In genomic region chr7:34104120-34104519, GRCh38 we compare ENCODE assay signal across 17 cellular contexts.
DNase-seq lines count a peak whose midpoint lies in the region; ATAC-seq, FAIRE-seq and TF ChIP-seq lines count a peak whose summit lies in the region.
"Had no signal": no experiment of that assay in that cellular context is flagged by ENCODE, and none has a peak within 500 bp of the region (broad histone marks: within the 10 kb centered on the region; RNA-seq: fewer than 3 reads in every experiment).

No MANE protein-coding gene starts in this region.

- H3K4me1 ChIP-seq in GM23338 (ENCODE audit: insufficient read depth) (peaks cover 12% of the 10 kb centered on the region), spleen (no peaks in the 10 kb centered on the region), small intestine (ENCODE audit: control insufficient read depth in 2 of 2, insufficient read depth in 1 of 2, low read depth in 1 of 2, low read length in 1 of 2) (no peaks in the 10 kb centered on the region)

- H3K27me3 Mint-ChIP-seq in GM23338 (ENCODE audit: insufficient read depth, low read depth, poor library complexity): peaks cover 3% of the 10 kb centered on the region
- peaks cover 5% of the 10 kb centered on the region for H3K27me3 Mint-ChIP-seq in nephron progenitor cell (ENCODE audit: low read depth, poor library complexity)
- H3K27me3 Mint-ChIP-seq: CD4-positive, CD25-positive, alpha-beta regulatory T cell had no signal

- 41 to 50% (median 45%) methylated on average over 6 of the region's 6 CpGs for WGBS in spleen, 5 donors
- 48 to 72% (median 62%) methylated on average over 6 of the region's 6 CpGs for WGBS in small intestine, 3 donors

- H4K20me1 ChIP-seq in GM23338 (replicated peaks; ENCODE audit: insufficient read depth): no peaks in the 10 kb centered on the region

- no peaks in the 10 kb centered on the region for H3K27me3 ChIP-seq in GM23338 (ENCODE audit: insufficient read depth)
- H3K27me3 ChIP-seq in spleen (replicated peaks in 1 of 7): no peaks in the 10 kb centered on the region
- H3K27me3 ChIP-seq in small intestine (ENCODE audit: control insufficient read depth in 2 of 2, insufficient read depth in 2 of 2, low read length in 2 of 2): no peaks in the 10 kb centered on the region

- intact Hi-C loops in spleen (cut with DNase I; ENCODE audit: low total_unique reads): no loop called here

- H3K36me3 ChIP-seq in GM23338 (ENCODE audit: insufficient read depth) (no peaks in the 10 kb centered on the region), spleen (no peaks in the 10 kb centered on the region), small intestine (ENCODE audit: control insufficient read depth in 2 of 2, insufficient read depth in 2 of 2, low read length in 2 of 2) (no peaks in the 10 kb centered on the region)

- no peaks in the 10 kb centered on the region for H3F3A ChIP-seq in GM23338 (replicated peaks; ENCODE audit: low read depth)

- ATAC-seq in GM23338 (no peak), GM19351 (IDR thresholded peaks at IDR 0.05; ENCODE audit: unreplicated experiment) (no peak)

- no peak for FAIRE-seq in small intestine (lab: Jason Lieb, UNC)
- FAIRE-seq: GM19239 had no signal

- peaks cover 17% of the 10 kb centered on the region for H3K4me1 Mint-ChIP-seq in GM23338
- H3K4me1 Mint-ChIP-seq in nephron progenitor cell: peaks cover 33% of the 10 kb centered on the region
- H3K4me1 Mint-ChIP-seq: CD4-positive, CD25-positive, alpha-beta regulatory T cell had no signal

- H3K27ac ChIP-seq in GM23338 (ENCODE audit: low read depth) (no peak overlapping the region), spleen (no peak overlapping the region), small intestine (ENCODE audit: low read depth in 1 of 2, low read length in 1 of 2) (no peak overlapping the region)
- H3K27ac ChIP-seq: RWPE1 had no signal

- H3K27ac Mint-ChIP-seq in GM23338: peak overlapping the region; percentile 1; the same call in 1 of the 2 replicates
- H3K27ac Mint-ChIP-seq in nephron progenitor cell: no peak overlapping the region
- H3K27ac Mint-ChIP-seq: CD4-positive, CD25-positive, alpha-beta regulatory T cell had no signal

- H3K9me3 Mint-ChIP-seq in GM23338: no peaks in the 10 kb centered on the region; the same call in 2 of the 3 replicates
- H3K9me3 Mint-ChIP-seq in nephron progenitor cell: no peaks in the 10 kb centered on the region

- TF ChIP-seq CTCF in GM23338 (conservative IDR thresholded peaks at IDR 0.05; ENCODE audit: low read depth in 2 of 2): no peak
- no peak for TF ChIP-seq CTCF in fibroblast of the aortic adventitia (IDR thresholded peaks at IDR 0.05; ENCODE audit: insufficient read depth, low read length)
- TF ChIP-seq CTCF in nephron progenitor cell (IDR thresholded peaks at IDR 0.05): no peak
- no peak for TF ChIP-seq CTCF in spleen (IDR thresholded peaks at IDR 0.05 in 8 of 11, conservative IDR thresholded peaks at IDR 0.05 in 3 of 11)

- H3K4me2 ChIP-seq in GM23338: no peak overlapping the region

- DNase-seq in GM23338 (ENCODE audit: low spot score) (no peak), SK-N-DZ (ENCODE audit: low spot score) (peak; percentile 25), fibroblast of the aortic adventitia (ENCODE audit: low read depth) (peak; percentile 40), nephron progenitor cell (no peak), spleen (no peak), small intestine (no peak)
- DNase-seq: CD4-positive, CD25-positive, alpha-beta regulatory T cell; Kasumi-1; NCI-H1048; NCI-H1417 treated with DMSO at 0.1 percent for 48 hours; NCI-H187; NCI-H446; NCI-H69; SHP77 treated with DMSO at 0.1 percent for 48 hours had no signal

- TF ChIP-seq POLR2A in spleen (IDR thresholded peaks at IDR 0.05): no peak

- H3K9me3 ChIP-seq in spleen (peaks cover 0 to 3% (median 0%) of the 10 kb centered on the region in 8 donors), small intestine (ENCODE audit: control insufficient read depth, low read depth) (no peaks in the 10 kb centered on the region)

- no peaks in the 10 kb centered on the region for H3K79me2 ChIP-seq in GM23338 (replicated peaks; ENCODE audit: insufficient read depth)

- H3K36me3 Mint-ChIP-seq in GM23338 (ENCODE audit: low read depth) (no peaks in the 10 kb centered on the region), nephron progenitor cell (ENCODE audit: low read depth) (peaks cover 5% of the 10 kb centered on the region)
- H3K36me3 Mint-ChIP-seq: CD4-positive, CD25-positive, alpha-beta regulatory T cell had no signal

- peaks cover 31% of the 10 kb centered on the region for H3K9me2 ChIP-seq in GM23338 (ENCODE audit: insufficient read depth)

- no peak overlapping the region for H3K4me3 ChIP-seq in GM23338
- no peak overlapping the region for H3K4me3 ChIP-seq in fibroblast of the aortic adventitia (ENCODE audit: low read depth, low read length)
- H3K4me3 ChIP-seq in spleen: no peak overlapping the region
- no peak overlapping the region for H3K4me3 ChIP-seq in small intestine (ENCODE audit: low read depth in 1 of 2, low read length in 2 of 2)

- H3K4me3 Mint-ChIP-seq in GM23338: no peak overlapping the region
- H3K4me3 Mint-ChIP-seq in nephron progenitor cell: peak overlapping the region; percentile 5
- H3K4me3 Mint-ChIP-seq: CD4-positive, CD25-positive, alpha-beta regulatory T cell had no signal

- H2AFZ ChIP-seq in GM23338: peak overlapping the region; percentile 2; the same call in 1 of the 2 replicates

TF ChIP-seq in GM23338, 12 proteins besides CTCF, POLR2A, EP300 and RAD21 (continues in another document):
- TF ChIP-seq POLR2AphosphoS5 (IDR thresholded peaks at IDR 0.05; ENCODE audit: low read depth) (no peak), ETS1 (IDR thresholded peaks at IDR 0.05) (no peak), ZNF462 (CRISPR knock-in tag; IDR thresholded peaks at IDR 0.05) (no peak), ZNF114 (CRISPR knock-in tag; IDR thresholded peaks at IDR 0.05) (no peak), CREB1 (CRISPR knock-in tag; IDR thresholded peaks at IDR 0.05; ENCODE audit: low read depth) (no peak)

Comparison
In these comparisons a context has a peak if more than half of its experiments do, and no peak if none do; other contexts are left out.
1. DNase-seq: peak in SK-N-DZ (single experiment) and fibroblast of the aortic adventitia (single experiment); none in GM23338 (single experiment), nephron progenitor cell (single experiment), spleen (single experiment) and small intestine (single experiment).